Comparison of ENCODE assay signal across 13 cellular contexts in the genomic region with DNA sequence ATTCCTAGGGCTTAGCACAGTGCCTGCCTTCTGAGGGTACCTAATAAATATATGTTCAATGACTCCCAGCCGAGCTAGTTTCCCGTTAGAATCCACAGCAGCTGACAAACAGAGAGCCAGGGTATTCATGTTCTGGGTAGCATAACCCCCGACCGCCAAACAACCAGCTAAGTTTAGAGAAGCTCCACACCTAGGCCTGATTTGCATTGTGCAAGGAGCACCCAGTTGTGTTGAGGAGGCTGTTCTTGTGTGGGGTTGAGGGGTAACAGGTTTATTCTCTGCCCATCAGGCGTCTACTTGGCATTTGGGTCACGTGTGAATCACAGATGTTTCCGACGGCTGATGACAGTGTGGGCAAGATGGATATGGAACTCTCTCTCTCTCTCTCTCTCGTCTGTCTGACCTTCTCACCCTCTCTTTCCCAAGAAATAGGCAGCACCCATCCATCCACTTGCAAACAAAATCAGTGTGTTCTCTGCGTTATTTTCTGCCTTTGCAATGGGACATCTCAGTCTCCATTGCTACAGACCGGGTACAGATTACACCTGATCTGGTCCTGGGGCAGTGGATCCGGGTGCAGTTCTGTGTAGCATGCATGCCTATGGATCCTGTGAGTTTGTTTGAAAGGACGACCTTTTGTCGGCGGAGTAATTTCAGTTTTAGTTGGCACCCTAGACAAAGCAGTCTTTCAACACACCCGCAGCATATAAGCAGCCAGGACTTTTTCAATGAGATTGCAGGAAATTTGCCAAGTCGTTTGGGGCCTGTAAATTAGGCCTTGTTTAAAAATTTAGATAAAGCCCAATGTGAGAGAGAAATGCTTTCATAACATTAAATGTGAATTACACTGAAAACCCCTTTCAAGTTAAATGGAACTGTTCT. TPM values are rescaled to one million over a fixed set of nuclear protein-coding genes. Genes with fewer than 3 reads are reported as not detected.
DNase-seq lines count a peak whose midpoint lies in the region; ATAC-seq and TF ChIP-seq lines count a peak whose summit lies in the region.
"Had no signal": no experiment of that assay in that cellular context is flagged by ENCODE, and none has a peak within 500 bp of the region (broad histone marks: within the 10 kb centered on the region; RNA-seq: fewer than 3 reads in every experiment).

No MANE protein-coding gene starts in this region.

- peak overlapping the region; percentile 79 for H2BK12ac ChIP-seq in neuronal stem cell (ENCODE audit: low read length)

- TF ChIP-seq CTCF in HEK293 (tag by site-specific recombination; IDR thresholded peaks at IDR 0.05) (no peak), hepatocyte (IDR thresholded peaks at IDR 0.05; ENCODE audit: poor library complexity) (no peak)

- no peak overlapping the region for H3K4me3 ChIP-seq in HEK293 (ENCODE audit: low read depth, low read length)
- no peak overlapping the region for H3K4me3 ChIP-seq in hepatocyte
- H3K4me3 ChIP-seq in neuronal stem cell (ENCODE audit: low read length in 2 of 2), result no peak overlapping the region
- H3K4me3 ChIP-seq in CD4-positive, alpha-beta memory T cell (ENCODE audit: low read length in 2 of 2), result no peak overlapping the region
- H3K4me3 ChIP-seq: suprapubic skin had no signal

- intact Hi-C loops in CD4-positive, alpha-beta memory T cell (cut with micrococcal nuclease), result no loop called here

- CTCF ChIA-PET in HEK293 (lab: Yijun Ruan, JAX), result no interaction called here
- CTCF ChIA-PET in CD4-positive, alpha-beta memory T cell (lab: Charles Lee; ENCODE audit: partially characterized antibody), result no interaction called here

- peak overlapping the region; percentile 44 for H3K4me2 ChIP-seq in hepatocyte
- no peak overlapping the region for H3K4me2 ChIP-seq in neuronal stem cell (ENCODE audit: insufficient read depth, low read length, poor library complexity, severe bottlenecking)

- H3K4me3 Mint-ChIP-seq in CD4-positive, alpha-beta memory T cell, result no peak overlapping the region

- no peak overlapping the region for H4K91ac ChIP-seq in neuronal stem cell (ENCODE audit: low read depth, low read length, poor library complexity)

- H2AK5ac ChIP-seq in neuronal stem cell (ENCODE audit: low read depth, low read length), result no peak overlapping the region

- no peak overlapping the region for H3K9ac ChIP-seq in neuronal stem cell (ENCODE audit: low read depth, low read length, poor library complexity)

- H3K36me3 ChIP-seq in HEK293 (ENCODE audit: control insufficient read depth in 2 of 2, insufficient read depth in 1 of 2, low read length in 2 of 2) (no peaks in the 10 kb centered on the region), hepatocyte (replicated peaks; ENCODE audit: insufficient read depth, low read depth) (no peaks in the 10 kb centered on the region), neuronal stem cell (replicated peaks in 1 of 2; ENCODE audit: control insufficient read depth in 2 of 2, insufficient read depth in 2 of 2, low read length in 2 of 2) (peaks cover 0 to 63% of the 10 kb centered on the region in 2 donors)
- H3K36me3 ChIP-seq in CD4-positive, alpha-beta memory T cell (ENCODE audit: insufficient read depth, low read length), result no peaks in the 10 kb centered on the region
- H3K36me3 ChIP-seq: suprapubic skin had no signal

- no peak overlapping the region for H2BK5ac ChIP-seq in neuronal stem cell (ENCODE audit: low read length)

- H3K27me3 Mint-ChIP-seq in CD4-positive, alpha-beta memory T cell, result no peaks in the 10 kb centered on the region

- no peaks in the 10 kb centered on the region for H3K4me1 Mint-ChIP-seq in CD4-positive, alpha-beta memory T cell

- H3K23ac ChIP-seq in neuronal stem cell (ENCODE audit: low read depth, low read length, poor library complexity), result no peak overlapping the region

- no peak overlapping the region for H3K14ac ChIP-seq in neuronal stem cell (ENCODE audit: low read length)

- H3K79me2 ChIP-seq in hepatocyte, result no peaks in the 10 kb centered on the region

- no peak overlapping the region for H4K8ac ChIP-seq in neuronal stem cell (ENCODE audit: low read depth, low read length)

- H3K27me3 ChIP-seq in hepatocyte (no peaks in the 10 kb centered on the region), neuronal stem cell (ENCODE audit: control insufficient read depth in 3 of 3, insufficient read depth in 3 of 3, low read depth in 1 of 3, low read length in 3 of 3) (no peaks in the 10 kb centered on the region)
- H3K27me3 ChIP-seq in CD4-positive, alpha-beta memory T cell (ENCODE audit: insufficient read depth, low read length), result no peaks in the 10 kb centered on the region
- H3K27me3 ChIP-seq: suprapubic skin had no signal

- H3K27ac ChIP-seq in HEK293 (ENCODE audit: extremely low read depth, low read depth, low read length) (no peak overlapping the region), caudate nucleus (ENCODE audit: low read depth, low read length) (peak overlapping the region; percentile 94), hepatocyte (no peak overlapping the region), neuronal stem cell (replicated peaks; ENCODE audit: low read length) (peak overlapping the region; percentile 87)
- no peak overlapping the region for H3K27ac ChIP-seq in CD4-positive, alpha-beta memory T cell (ENCODE audit: low read depth, low read length)
- H3K27ac ChIP-seq: suprapubic skin had no signal

- peak in 37 of 61 donors; percentile 6 to 65 (median 41) for DNase-seq in caudate nucleus (lab: John Stamatoyannopoulos, UW)
- no peak for DNase-seq in hepatocyte (ENCODE audit: low spot score)
- DNase-seq in neuronal stem cell (ENCODE audit: low spot score), result no peak
- DNase-seq in CD4-positive, alpha-beta memory T cell, result no peak
- DNase-seq in germinal center (ENCODE audit: low spot score), result no peak
- no peak for DNase-seq in stimulated activated naive CD4-positive, alpha-beta T cell treated with Interleukin-2 at 50 U/mL for 16 hours (lab: John Stamatoyannopoulos, UW)
- DNase-seq: activated T-cell treated with anti-CD3 and anti-CD28 coated beads, Interleukin-2, amount 50 U/mL, for 48 hours; effector CD8-positive, alpha-beta T cell; NCI-H1694; RPMI8226 had no signal

- no peaks in the 10 kb centered on the region for H3K9me3 Mint-ChIP-seq in CD4-positive, alpha-beta memory T cell

- 53% methylated on average over 17 of the region's 17 CpGs for WGBS in hepatocyte (ENCODE audit: low lambda C conversion rate, missing lambda C conversion rate)
- no CpG with 5 or more reads among the region's 17 CpGs for WGBS in neuronal stem cell (ENCODE audit: extremely low coverage in 2 of 2, insufficient read length in 2 of 2, insufficient replicate concordance in 1 of 2), 2 donors

- no peaks in the 10 kb centered on the region for H3K9me3 ChIP-seq in HEK293 (ENCODE audit: control insufficient read depth, insufficient read depth, low read depth, low read length)
- H3K9me3 ChIP-seq in hepatocyte (ENCODE audit: low read depth), result no peaks in the 10 kb centered on the region
- peaks cover 0 to 8% of the 10 kb centered on the region in 2 donors for H3K9me3 ChIP-seq in neuronal stem cell (replicated peaks in 1 of 2; ENCODE audit: control insufficient read depth in 2 of 2, insufficient read depth in 1 of 2, low read depth in 1 of 2, low read length in 2 of 2)
- H3K9me3 ChIP-seq in CD4-positive, alpha-beta memory T cell (ENCODE audit: control insufficient read depth in 1 of 2, low read length in 2 of 2), result no peaks in the 10 kb centered on the region
- H3K9me3 ChIP-seq: suprapubic skin had no signal

- H2BK15ac ChIP-seq in neuronal stem cell (ENCODE audit: low read length), result no peak overlapping the region

- H4K20me1 ChIP-seq in hepatocyte (ENCODE audit: insufficient read depth, poor library complexity, severe bottlenecking), result peaks cover 7% of the 10 kb centered on the region

- no peak for ATAC-seq in GM21786 (IDR thresholded peaks at IDR 0.05; ENCODE audit: unreplicated experiment)

- H2AFZ ChIP-seq in hepatocyte (no peak overlapping the region), neuronal stem cell (ENCODE audit: low read length) (no peak overlapping the region)

- POLR2A ChIA-PET in HEK293 (lab: Yijun Ruan, JAX), result no interaction called here
- POLR2A ChIA-PET in CD4-positive, alpha-beta memory T cell (lab: Charles Lee; ENCODE audit: partially characterized antibody), result no interaction called here

- H3K4ac ChIP-seq in neuronal stem cell (ENCODE audit: low read length), result no peak overlapping the region

- H3K27ac Mint-ChIP-seq in CD4-positive, alpha-beta memory T cell, result no peak overlapping the region

- H3K9me2 ChIP-seq in hepatocyte (replicated peaks; ENCODE audit: insufficient read depth), result no peaks in the 10 kb centered on the region

- peak overlapping the region; percentile 53 for H3K18ac ChIP-seq in neuronal stem cell (ENCODE audit: low read length)

- H3K4me1 ChIP-seq in HEK293 (ENCODE audit: control insufficient read depth, insufficient read depth, low read length), result no peaks in the 10 kb centered on the region
- H3K4me1 ChIP-seq in hepatocyte (ENCODE audit: insufficient read depth), result no peaks in the 10 kb centered on the region
- peaks cover 22 to 25% of the 10 kb centered on the region in 2 donors for H3K4me1 ChIP-seq in neuronal stem cell (ENCODE audit: control insufficient read depth in 2 of 2, insufficient read depth in 1 of 2, low read depth in 1 of 2, low read length in 2 of 2)
- no peaks in the 10 kb centered on the region for H3K4me1 ChIP-seq in CD4-positive, alpha-beta memory T cell (ENCODE audit: insufficient read depth, low read length)

- H3K79me1 ChIP-seq in neuronal stem cell (ENCODE audit: low read depth, low read length), result no peaks in the 10 kb centered on the region

- no peak overlapping the region for H2BK120ac ChIP-seq in neuronal stem cell (ENCODE audit: low read depth, low read length)

- no peaks in the 10 kb centered on the region for H3K36me3 Mint-ChIP-seq in CD4-positive, alpha-beta memory T cell

TF ChIP-seq in HEK293, 187 proteins besides CTCF, POLR2A, EP300 and RAD21 (continues in another document):
- no peak for TF ChIP-seq ZNF645 (tag by site-specific recombination; IDR thresholded peaks at IDR 0.05)
- TF ChIP-seq TRIM28 (IDR thresholded peaks at IDR 0.05; ENCODE audit: borderline replicate concordance, low read length), result peak; percentile 78; the same call in 1 of the 2 replicates
- no peak for TF ChIP-seq SALL2 (tag by site-specific recombination; IDR thresholded peaks at IDR 0.05; ENCODE audit: borderline replicate concordance)
- TF ChIP-seq SETDB1 (IDR thresholded peaks at IDR 0.05; ENCODE audit: insufficient read length, low read length), result peak; percentile 4

RNA-seq across cellular contexts. Expression of gene KAZN, which starts 29.4 kb away (rescaled TPM):
- total RNA-seq in hepatocyte, result 7.9 and 9.3 TPM in 2 replicates
- polyA plus RNA-seq in hepatocyte, result 10.8 and 15.6 TPM in 2 replicates
- 10.4 TPM for polyA plus RNA-seq in neuronal stem cell (2013, experiment 1 of 2)
- polyA plus RNA-seq in neuronal stem cell (2013, experiment 2 of 2), result 11.4 TPM
- total RNA-seq in CD4-positive, alpha-beta memory T cell, result under 1 TPM in 1 of 2 experiments, not detected in 1; 0.47 TPM
- under 1 TPM in 1 of 2 donors, not detected in 1; 0.08 TPM for polyA plus RNA-seq in CD4-positive, alpha-beta memory T cell

Comparison
In these comparisons a context has a peak if more than half of its experiments do, and no peak if none do; other contexts are left out.
1. H3K27ac ChIP-seq: peak in caudate nucleus (single experiment) and neuronal stem cell (single experiment); none in HEK293 (single experiment), hepatocyte (single experiment) and CD4-positive, alpha-beta memory T cell (single experiment).
2. DNase-seq: peak in caudate nucleus (37 of 61); none in hepatocyte (single experiment), neuronal stem cell (single experiment), CD4-positive, alpha-beta memory T cell (0 of 5), germinal center (single experiment) and stimulated activated naive CD4-positive, alpha-beta T cell treated with Interleukin-2 at 50 U/mL for 16 hours (single experiment).